In genomic region chr3:100796556-100796955, GRCh38 we compare ENCODE assay signal across 8 cellular contexts.
DNase-seq lines count a peak whose midpoint lies in the region; ATAC-seq and TF ChIP-seq lines count a peak whose summit lies in the region.

No MANE protein-coding gene starts in this region.

- 13 to 17% (median 15%) methylated on average over 2 of the region's 2 CpGs for WGBS in heart left ventricle, 4 donors

- H3K27me3 ChIP-seq in heart left ventricle, result no peaks in the 10 kb centered on the region

- no peak for TF ChIP-seq POLR2A in heart left ventricle (IDR thresholded peaks at IDR 0.05)

- intact Hi-C loops in heart left ventricle (cut with DNase I) (loop anchor here in 3 of 10 donors (5.0 to 10.0 kb wide), 3 partner anchors 62 to 334 kb away; no protein-coding TSS in a partner anchor), cardiac septum (cut with DNase I) (loop anchor here (10.0 kb wide), 1 partner anchor 332 kb away; no protein-coding TSS in a partner anchor)

- no peaks in the 10 kb centered on the region for H3K9me3 ChIP-seq in heart left ventricle

- H3K4me3 ChIP-seq in heart left ventricle (no peak overlapping the region), fibroblast of mammary gland (ENCODE audit: control insufficient read depth, low read depth, low read length) (no peak overlapping the region)

- ATAC-seq in heart left ventricle (no peak), GM21447 (IDR thresholded peaks at IDR 0.05; ENCODE audit: unreplicated experiment) (no peak), GM21423 (IDR thresholded peaks at IDR 0.05; ENCODE audit: unreplicated experiment) (no peak)

- peaks cover 0 to 9% (median 0%) of the 10 kb centered on the region in 12 donors for H3K4me1 ChIP-seq in heart left ventricle

- no peak overlapping the region for H3K27ac ChIP-seq in heart left ventricle

- DNase-seq in heart left ventricle (no peak), cardiac septum (ENCODE audit: low spot score) (no peak), OCI-M1 (lab: John Stamatoyannopoulos, UW) (peak; percentile 79), fibroblast of mammary gland (ENCODE audit: low read depth) (peak; percentile 54), AG20443 (ENCODE audit: low spot score) (no peak), NCI-H2171 treated with DMSO at 0.1 percent for 48 hours (lab: John Stamatoyannopoulos, UW) (no peak)

- TF ChIP-seq CTCF in heart left ventricle (IDR thresholded peaks at IDR 0.05) (peak in 9 of 12 donors; percentile 12 to 46 (median 35)), fibroblast of mammary gland (conservative IDR thresholded peaks at IDR 0.05; ENCODE audit: control insufficient read depth, insufficient read depth, low read depth, low read length) (peak; percentile 41)

- H3K36me3 ChIP-seq in heart left ventricle, result peaks cover 0 to 17% (median 0%) of the 10 kb centered on the region in 9 donors

Comparison
In these comparisons a context has a peak if more than half of its experiments do, and no peak if none do; other contexts are left out.
1. DNase-seq: peak in OCI-M1 (single experiment) and fibroblast of mammary gland (single experiment); none in heart left ventricle (0 of 5), cardiac septum (single experiment), AG20443 (single experiment) and NCI-H2171 treated with DMSO at 0.1 percent for 48 hours (single experiment).